In genomic region chr7:55129409-55130078, GRCh38 we compare ENCODE assay signal across 11 cellular contexts.
DNase-seq lines count a peak whose midpoint lies in the region; ATAC-seq and TF ChIP-seq lines count a peak whose summit lies in the region.
"Had no signal": no experiment of that assay in that cellular context is flagged by ENCODE, and none has a peak within 500 bp of the region (broad histone marks: within the 10 kb centered on the region; RNA-seq: fewer than 3 reads in every experiment).

No MANE protein-coding gene starts in this region.

- peaks cover 98% of the 10 kb centered on the region for H3K4me1 ChIP-seq in left ventricle myocardium inferior
- peaks cover 63% of the 10 kb centered on the region for H3K4me1 ChIP-seq in mesodermal cell (ENCODE audit: control insufficient read depth, insufficient read depth, low read length, poor library complexity, severe bottlenecking)
- peaks cover 73% of the 10 kb centered on the region for H3K4me1 ChIP-seq in upper lobe of right lung

- intact Hi-C loops in left ventricle myocardium inferior (cut with micrococcal nuclease) (no loop called here), Right ventricle myocardium superior (cut with DNase I) (loop anchor here (10.0 kb wide), 1 partner anchor 105 kb away; no protein-coding TSS in a partner anchor), upper lobe of right lung (cut with DNase I) (no loop called here)

- no peaks in the 10 kb centered on the region for H3K27me3 ChIP-seq in left ventricle myocardium inferior (ENCODE audit: low read depth)
- no peaks in the 10 kb centered on the region for H3K27me3 ChIP-seq in upper lobe of right lung

- H3K9me3 ChIP-seq in left ventricle myocardium inferior (replicated peaks) (no peaks in the 10 kb centered on the region), mesodermal cell (ENCODE audit: control insufficient read depth, low read length) (no peaks in the 10 kb centered on the region), upper lobe of right lung (no peaks in the 10 kb centered on the region)

- DNase-seq in left ventricle myocardium inferior (no peak), Right ventricle myocardium superior (no peak), caudate nucleus (lab: John Stamatoyannopoulos, UW) (no peak), upper lobe of right lung (no peak), SK-N-DZ (ENCODE audit: low spot score) (no peak)
- no peak for DNase-seq in activated naive CD4-positive, alpha-beta T cell treated with Interleukin-2 at 50 U/mL for 16 hours
- DNase-seq: activated CD8-positive, alpha-beta memory T cell treated with anti-CD3 and anti-CD28 coated beads, Interleukin-2, amount 50 U/mL, for 4 hours; AML-193; erythroblast had no signal

- H3K36me3 ChIP-seq in left ventricle myocardium inferior (no peaks in the 10 kb centered on the region), mesodermal cell (ENCODE audit: control insufficient read depth, insufficient read depth, low read length) (no peaks in the 10 kb centered on the region), upper lobe of right lung (no peaks in the 10 kb centered on the region)

- H3K27ac ChIP-seq in left ventricle myocardium inferior (replicated peaks) = peak overlapping the region; percentile 81
- peak overlapping the region; percentile 30 for H3K27ac ChIP-seq in caudate nucleus (ENCODE audit: low read depth, low read length)
- peak overlapping the region; percentile 80 for H3K27ac ChIP-seq in mesodermal cell (ENCODE audit: low read depth, low read length, severe bottlenecking)
- H3K27ac ChIP-seq in upper lobe of right lung = peak overlapping the region; percentile 75

- H3K4me3 ChIP-seq in left ventricle myocardium inferior (no peak overlapping the region), mesodermal cell (ENCODE audit: extremely low read depth, insufficient read depth, low read length, poor library complexity, severe bottlenecking) (no peak overlapping the region), upper lobe of right lung (no peak overlapping the region)

- ATAC-seq in Right ventricle myocardium superior (ENCODE audit: poor library complexity) (no peak), upper lobe of right lung (no peak), HG03175 (IDR thresholded peaks at IDR 0.05; ENCODE audit: unreplicated experiment) (no peak)

- 71 to 75% methylated on average over 1 of the region's 4 CpGs for WGBS in mesodermal cell (ENCODE audit: insufficient coverage in 2 of 2), 2 experiments

- TF ChIP-seq CTCF in left ventricle myocardium inferior (IDR thresholded peaks at IDR 0.05; ENCODE audit: borderline replicate concordance) (no peak), upper lobe of right lung (IDR thresholded peaks at IDR 0.05) (no peak)

Comparison
In these comparisons a context has a peak if more than half of its experiments do, and no peak if none do; other contexts are left out.
1. H3K27ac ChIP-seq: peak in every context shown above with its lines; median percentile 81 in left ventricle myocardium inferior; 80 in mesodermal cell; 75 in upper lobe of right lung; 30 in caudate nucleus.